ENCODE assay signal across 8 cellular contexts in genomic region chr19:2096543-2097329, GRCh38.
DNase-seq lines count a peak whose midpoint lies in the region; ATAC-seq, FAIRE-seq and TF ChIP-seq lines count a peak whose summit lies in the region.

Gene IZUMO4 (plus strand): TSS chr19:2096915. CDS start chr19:2096946, 31 bp downstream.

- peak; percentile 65 for ATAC-seq in GM19023 (IDR thresholded peaks at IDR 0.05; ENCODE audit: unreplicated experiment)
- peak; percentile 68 for ATAC-seq in HG03280 (IDR thresholded peaks at IDR 0.05; ENCODE audit: unreplicated experiment)

- H3K4me3 ChIP-seq in AG09309 (ENCODE audit: control insufficient read depth, low read depth, low read length), result peak within 1 kb of the TSS; percentile 71

- TF ChIP-seq CTCF in AG09309 (IDR thresholded peaks at IDR 0.05; ENCODE audit: control insufficient read depth, insufficient read depth, low read depth, low read length, missing control alignments), result peak; percentile 39

- peak; percentile 21 for FAIRE-seq in islet of Langerhans (lab: Jason Lieb, UNC)

- peak; percentile 79 for DNase-seq in AG09309 (ENCODE audit: low read depth)
- peak; percentile 87 for DNase-seq in NCI-H226
- DNase-seq in activated CD4-positive, CD25-positive, alpha-beta regulatory T cell (lab: John Stamatoyannopoulos, UW), result peak; percentile 99 to 100 (median 100)
- DNase-seq in central memory CD4-positive, alpha-beta T cell, result peak; percentile 99
- DNase-seq in stimulated activated CD4-positive, alpha-beta T cell treated with anti-CD3 and anti-CD28 coated beads, Interleukin-12 subunit alpha, Interleukin-12 subunit beta, amount 100 ng/mL, for 4 hours, result peak; percentile 100

Comparison
In these comparisons a context has a peak if more than half of its experiments do, and no peak if none do; other contexts are left out.
1. Peak in every context shown above with its lines: DNase-seq, ATAC-seq and H3K4me3 ChIP-seq.